Comparison of ENCODE assay signal across 19 cellular contexts in the genomic region with DNA sequence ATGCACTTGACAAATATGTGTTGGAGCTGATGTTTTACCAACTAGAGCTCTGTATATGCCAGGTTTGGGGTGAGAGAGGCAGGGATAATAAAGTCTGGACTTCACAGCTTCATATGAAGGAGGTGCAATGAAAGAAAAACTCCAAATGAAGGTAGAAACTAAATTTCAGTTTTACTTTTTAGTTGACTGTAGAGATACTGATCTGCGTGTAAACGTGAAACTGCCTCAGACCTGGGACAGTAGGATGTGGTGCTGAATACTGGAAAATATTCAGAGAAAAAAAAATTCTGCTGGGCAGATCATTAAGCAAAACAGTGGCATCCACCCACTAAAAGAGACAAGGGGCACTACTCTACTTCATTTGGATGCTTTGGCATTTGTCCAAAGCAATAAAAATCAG.
DNase-seq lines count a peak whose midpoint lies in the region; ATAC-seq and TF ChIP-seq lines count a peak whose summit lies in the region.
"Had no signal": no experiment of that assay in that cellular context is flagged by ENCODE, and none has a peak within 500 bp of the region (broad histone marks: within the 10 kb centered on the region; RNA-seq: fewer than 3 reads in every experiment).

No MANE protein-coding gene starts in this region.

- peaks cover 0 to 16% (median 4%) of the 10 kb centered on the region in 7 donors for H3K9me3 Mint-ChIP-seq in CD4-positive, CD25-positive, alpha-beta regulatory T cell
- H3K9me3 Mint-ChIP-seq in CD4-positive, alpha-beta memory T cell, result peaks cover 2 to 14% (median 10%) of the 10 kb centered on the region in 8 donors
- peaks cover 8% of the 10 kb centered on the region for H3K9me3 Mint-ChIP-seq in activated naive CD8-positive, alpha-beta T cell (ENCODE audit: low read depth)

- H4K20me1 ChIP-seq in MM.1S (ENCODE audit: insufficient read depth, low read length), result no peaks in the 10 kb centered on the region

- peaks cover 24% of the 10 kb centered on the region for H3K36me3 ChIP-seq in CD4-positive, CD25-positive, alpha-beta regulatory T cell (ENCODE audit: control insufficient read depth, insufficient read depth, low read length)
- H3K36me3 ChIP-seq in CD4-positive, alpha-beta memory T cell (ENCODE audit: insufficient read depth, low read length), result peaks cover 3% of the 10 kb centered on the region
- no peaks in the 10 kb centered on the region for H3K36me3 ChIP-seq in MM.1S (replicated peaks; ENCODE audit: insufficient read depth, low read length)
- H3K36me3 ChIP-seq in gastrocnemius medialis, result no peaks in the 10 kb centered on the region
- H3K36me3 ChIP-seq: cardiac muscle cell, right atrium auricular region, upper lobe of left lung had no signal

- intact Hi-C loops in CD4-positive, alpha-beta memory T cell (cut with micrococcal nuclease), result no loop called here
- intact Hi-C loops in gastrocnemius medialis (cut with DNase I; ENCODE audit: low total_unique reads), result no loop called here

- peaks cover 54% of the 10 kb centered on the region for H3K36me3 Mint-ChIP-seq in CD4-positive, CD25-positive, alpha-beta regulatory T cell
- peaks cover 36 to 47% of the 10 kb centered on the region in 2 donors for H3K36me3 Mint-ChIP-seq in CD4-positive, alpha-beta memory T cell
- peaks cover 56% of the 10 kb centered on the region for H3K36me3 Mint-ChIP-seq in activated naive CD8-positive, alpha-beta T cell
- H3K36me3 Mint-ChIP-seq: CD14-positive monocyte had no signal

- POLR2A ChIA-PET in CD4-positive, alpha-beta memory T cell (lab: Charles Lee; ENCODE audit: partially characterized antibody), result no interaction called here

- H3K27ac ChIP-seq in CD4-positive, CD25-positive, alpha-beta regulatory T cell (ENCODE audit: insufficient read depth, low read length, poor library complexity, severe bottlenecking), result no peak overlapping the region
- H3K27ac ChIP-seq in CD4-positive, alpha-beta memory T cell (ENCODE audit: low read depth, low read length), result no peak overlapping the region
- H3K27ac ChIP-seq in MM.1S (ENCODE audit: low read length), result no peak overlapping the region
- no peak overlapping the region for H3K27ac ChIP-seq in gastrocnemius medialis
- H3K27ac ChIP-seq in caudate nucleus (ENCODE audit: low read depth, low read length), result no peak overlapping the region
- H3K27ac ChIP-seq: cardiac muscle cell, right atrium auricular region, upper lobe of left lung had no signal

- TF ChIP-seq CTCF in MM.1S (IDR thresholded peaks at IDR 0.05; ENCODE audit: low read length) (no peak), gastrocnemius medialis (IDR thresholded peaks at IDR 0.05 in 4 of 5, conservative IDR thresholded peaks at IDR 0.05 in 1 of 5) (no peak)

- H3K27me3 ChIP-seq in CD4-positive, CD25-positive, alpha-beta regulatory T cell (ENCODE audit: control insufficient read depth, insufficient read depth, low read length), result no peaks in the 10 kb centered on the region
- no peaks in the 10 kb centered on the region for H3K27me3 ChIP-seq in CD4-positive, alpha-beta memory T cell (ENCODE audit: insufficient read depth, low read length)
- H3K27me3 ChIP-seq in MM.1S (replicated peaks; ENCODE audit: insufficient read depth, low read length) (no peaks in the 10 kb centered on the region), gastrocnemius medialis (no peaks in the 10 kb centered on the region)
- H3K27me3 ChIP-seq: cardiac muscle cell, right atrium auricular region, upper lobe of left lung had no signal

- no peak for TF ChIP-seq POLR2A in gastrocnemius medialis (IDR thresholded peaks at IDR 0.05)

- DNase-seq in CD4-positive, CD25-positive, alpha-beta regulatory T cell, result peak in 1 of 3 donors; percentile 72
- DNase-seq in CD4-positive, alpha-beta memory T cell, result no peak
- DNase-seq in MM.1S (peak; percentile 10), gastrocnemius medialis (no peak), caudate nucleus (lab: John Stamatoyannopoulos, UW) (no peak), MV-4-11 (lab: John Stamatoyannopoulos, UW) (no peak)
- DNase-seq: activated CD4-positive, CD25-positive, alpha-beta regulatory T cell treated with anti-CD3 and anti-CD28 coated beads, Interleukin-2, amount 50 U/mL, for 72 hours; activated gamma-delta T cell treated with Interleukin-2 at 50 U/mL for 16 hours; effector CD8-positive, alpha-beta T cell; KBM-7; left ventricle myocardium superior; NCI-H146; stimulated activated CD8-positive, alpha-beta memory T cell treated with anti-CD3 and anti-CD28 coated beads, Interleukin-4, amount 100 ng/mL, for 48 hours; upper lobe of left lung had no signal

- ATAC-seq in CD4-positive, CD25-positive, alpha-beta regulatory T cell (ENCODE audit: low read depth in 2 of 2), result no peak
- ATAC-seq in gastrocnemius medialis, result no peak
- ATAC-seq: GM23338, left ventricle myocardium superior had no signal

- peaks cover 0 to 12% of the 10 kb centered on the region in 2 experiments for H3K9me3 ChIP-seq in CD4-positive, CD25-positive, alpha-beta regulatory T cell (ENCODE audit: control insufficient read depth in 2 of 2, low read length in 2 of 2)
- no peaks in the 10 kb centered on the region for H3K9me3 ChIP-seq in CD4-positive, alpha-beta memory T cell (ENCODE audit: control insufficient read depth in 1 of 2, low read length in 2 of 2)
- no peaks in the 10 kb centered on the region for H3K9me3 ChIP-seq in MM.1S (replicated peaks; ENCODE audit: insufficient read depth, low read length)
- H3K9me3 ChIP-seq in gastrocnemius medialis, result no peaks in the 10 kb centered on the region
- H3K9me3 ChIP-seq: right atrium auricular region, upper lobe of left lung had no signal

- in situ Hi-C loops in gastrocnemius medialis (cut with MboI; ENCODE audit: low sequenced_read_pairs in 4 of 4), result no loop called here

- no peaks in the 10 kb centered on the region for H3K9me2 ChIP-seq in MM.1S (replicated peaks; ENCODE audit: insufficient read depth, low read length)

- H3K9ac ChIP-seq in MM.1S (ENCODE audit: low read length), result no peak overlapping the region

- peaks cover 12 to 38% (median 15%) of the 10 kb centered on the region in 4 donors for H3K4me1 Mint-ChIP-seq in CD4-positive, CD25-positive, alpha-beta regulatory T cell
- peaks cover 11 to 14% (median 13%) of the 10 kb centered on the region in 4 donors for H3K4me1 Mint-ChIP-seq in CD4-positive, alpha-beta memory T cell
- H3K4me1 Mint-ChIP-seq in activated naive CD8-positive, alpha-beta T cell (ENCODE audit: low read depth), result peaks cover 89% of the 10 kb centered on the region
- H3K4me1 Mint-ChIP-seq: GM23338 had no signal

- H3K27ac Mint-ChIP-seq in CD4-positive, CD25-positive, alpha-beta regulatory T cell, result peak overlapping the region in 2 of 3 donors; percentile 21 to 48
- peak overlapping the region in 6 of 7 donors; percentile 15 to 81 (median 28) for H3K27ac Mint-ChIP-seq in CD4-positive, alpha-beta memory T cell
- peak overlapping the region; percentile 97 for H3K27ac Mint-ChIP-seq in activated naive CD8-positive, alpha-beta T cell
- H3K27ac Mint-ChIP-seq: CD14-positive monocyte, GM23338 had no signal

- H3K4me3 ChIP-seq in CD4-positive, CD25-positive, alpha-beta regulatory T cell (ENCODE audit: low read depth, low read length), result peak overlapping the region; percentile 9
- H3K4me3 ChIP-seq in CD4-positive, alpha-beta memory T cell (ENCODE audit: low read length in 2 of 2), result no peak overlapping the region
- H3K4me3 ChIP-seq in MM.1S (ENCODE audit: low read length) (no peak overlapping the region), gastrocnemius medialis (no peak overlapping the region)
- H3K4me3 ChIP-seq: cardiac muscle cell, GM23338, right atrium auricular region, upper lobe of left lung had no signal

- H2AFZ ChIP-seq in MM.1S (ENCODE audit: low read length), result no peak overlapping the region
- H2AFZ ChIP-seq: GM23338 had no signal

- H3K4me2 ChIP-seq in MM.1S (ENCODE audit: low read depth, low read length), result peak overlapping the region; percentile 28; the same call in 1 of the 2 replicates
- H3K4me2 ChIP-seq: GM23338 had no signal

- H3K27me3 Mint-ChIP-seq in CD4-positive, CD25-positive, alpha-beta regulatory T cell, result no peaks in the 10 kb centered on the region
- no peaks in the 10 kb centered on the region for H3K27me3 Mint-ChIP-seq in CD4-positive, alpha-beta memory T cell
- H3K27me3 Mint-ChIP-seq in activated naive CD8-positive, alpha-beta T cell, result no peaks in the 10 kb centered on the region

- peaks cover 13% of the 10 kb centered on the region for H3K4me1 ChIP-seq in CD4-positive, CD25-positive, alpha-beta regulatory T cell (ENCODE audit: control insufficient read depth, insufficient read depth, low read length, poor library complexity, severe bottlenecking)
- H3K4me1 ChIP-seq in CD4-positive, alpha-beta memory T cell (ENCODE audit: insufficient read depth, low read length), result peaks cover 14% of the 10 kb centered on the region
- 0 out of 2 replicates have a peak, but pooled peaks cover 10% of the 10 kb centered on the region for H3K4me1 ChIP-seq in MM.1S (ENCODE audit: low read length)
- H3K4me1 ChIP-seq in gastrocnemius medialis, result peaks cover 37 to 43% of the 10 kb centered on the region in 2 donors

- no peaks in the 10 kb centered on the region for H3F3A ChIP-seq in MM.1S (ENCODE audit: insufficient read depth, low read length)

- H3K4me3 Mint-ChIP-seq in CD4-positive, CD25-positive, alpha-beta regulatory T cell, result peak overlapping the region in 2 of 4 donors; percentile 18 to 39
- peak overlapping the region in 7 of 8 donors; percentile 1 to 76 (median 64) for H3K4me3 Mint-ChIP-seq in CD4-positive, alpha-beta memory T cell
- peak overlapping the region; percentile 73 for H3K4me3 Mint-ChIP-seq in activated naive CD8-positive, alpha-beta T cell
- H3K4me3 Mint-ChIP-seq: CD14-positive monocyte, GM23338 had no signal

- no peaks in the 10 kb centered on the region for H3K79me2 ChIP-seq in MM.1S (ENCODE audit: low read length)

- CTCF ChIA-PET in CD4-positive, alpha-beta memory T cell (lab: Charles Lee; ENCODE audit: partially characterized antibody), result interaction anchor here (1.3 kb wide), 1 partner anchor 262 kb away, joined by 6 read pairs; no protein-coding TSS in a partner anchor

Comparison
In these comparisons a context has a peak if more than half of its experiments do, and no peak if none do; other contexts are left out.
1. H3K27ac Mint-ChIP-seq: peak in every context shown above with its lines; median percentile 97 in activated naive CD8-positive, alpha-beta T cell; 34 in CD4-positive, CD25-positive, alpha-beta regulatory T cell; 28 in CD4-positive, alpha-beta memory T cell.